In the genomic region with DNA sequence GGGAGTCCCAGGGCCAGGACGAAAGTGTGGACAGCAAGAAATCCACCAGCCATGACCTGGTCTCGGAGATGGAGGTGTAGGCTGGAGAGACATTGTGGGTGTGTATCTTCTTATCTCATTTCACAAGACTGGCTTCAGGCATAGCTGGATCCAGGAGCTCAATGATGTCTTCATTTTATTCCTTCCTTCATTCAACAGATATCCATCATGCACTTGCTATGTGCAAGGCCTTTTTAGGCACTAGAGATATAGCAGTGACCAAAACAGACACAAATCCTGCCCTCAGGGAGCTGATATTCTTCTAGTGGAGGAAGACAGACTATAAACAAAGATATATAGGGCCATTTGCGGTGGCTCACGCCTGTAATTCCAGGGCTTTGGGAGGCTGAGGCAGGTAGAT, we compare ENCODE assay signal across 1 cellular context.
A peak's percentile ranks its signal among the peaks of the same experiment; 100 is the strongest.
TF ChIP-seq lines count a peak whose summit lies in the region.

No MANE protein-coding gene starts in this region.

TF ChIP-seq in HepG2, 621 proteins besides CTCF, POLR2A, EP300 and RAD21:
- TF ChIP-seq ZNF329 (CRISPR knock-in tag; IDR thresholded peaks at IDR 0.05; ENCODE audit: low read depth) (peak; percentile 98), ERF (CRISPR knock-in tag; IDR thresholded peaks at IDR 0.05) (no peak), STAT5B (CRISPR knock-in tag; IDR thresholded peaks at IDR 0.05) (no peak), FOSL1 (CRISPR knock-in tag; IDR thresholded peaks at IDR 0.05; ENCODE audit: borderline replicate concordance) (no peak), DR1 (CRISPR knock-in tag; IDR thresholded peaks at IDR 0.05) (no peak), CBFB (CRISPR knock-in tag; IDR thresholded peaks at IDR 0.05) (no peak)
- TF ChIP-seq, protein P1, sequence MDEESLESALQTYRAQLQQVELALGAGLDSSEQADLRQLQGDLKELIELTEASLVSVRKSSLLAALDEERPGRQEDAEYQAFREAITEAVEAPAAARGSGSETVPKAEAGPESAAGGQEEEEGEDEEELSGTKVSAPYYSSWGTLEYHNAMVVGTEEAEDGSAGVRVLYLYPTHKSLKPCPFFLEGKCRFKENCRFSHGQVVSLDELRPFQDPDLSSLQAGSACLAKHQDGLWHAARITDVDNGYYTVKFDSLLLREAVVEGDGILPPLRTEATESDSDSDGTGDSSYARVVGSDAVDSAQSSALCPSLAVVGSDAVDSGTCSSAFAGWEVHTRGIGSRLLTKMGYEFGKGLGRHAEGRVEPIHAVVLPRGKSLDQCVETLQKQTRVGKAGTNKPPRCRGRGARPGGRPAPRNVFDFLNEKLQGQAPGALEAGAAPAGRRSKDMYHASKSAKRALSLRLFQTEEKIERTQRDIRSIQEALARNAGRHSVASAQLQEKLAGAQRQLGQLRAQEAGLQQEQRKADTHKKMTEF (CRISPR knock-in tag; IDR thresholded peaks at IDR 0.05) = no peak
- TF ChIP-seq, protein P2, sequence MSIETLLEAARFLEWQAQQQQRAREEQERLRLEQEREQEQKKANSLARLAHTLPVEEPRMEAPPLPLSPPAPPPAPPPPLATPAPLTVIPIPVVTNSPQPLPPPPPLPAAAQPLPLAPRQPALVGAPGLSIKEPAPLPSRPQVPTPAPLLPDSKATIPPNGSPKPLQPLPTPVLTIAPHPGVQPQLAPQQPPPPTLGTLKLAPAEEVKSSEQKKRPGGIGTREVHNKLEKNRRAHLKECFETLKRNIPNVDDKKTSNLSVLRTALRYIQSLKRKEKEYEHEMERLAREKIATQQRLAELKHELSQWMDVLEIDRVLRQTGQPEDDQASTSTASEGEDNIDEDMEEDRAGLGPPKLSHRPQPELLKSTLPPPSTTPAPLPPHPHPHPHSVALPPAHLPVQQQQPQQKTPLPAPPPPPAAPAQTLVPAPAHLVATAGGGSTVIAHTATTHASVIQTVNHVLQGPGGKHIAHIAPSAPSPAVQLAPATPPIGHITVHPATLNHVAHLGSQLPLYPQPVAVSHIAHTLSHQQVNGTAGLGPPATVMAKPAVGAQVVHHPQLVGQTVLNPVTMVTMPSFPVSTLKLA (IDR thresholded peaks at IDR 0.05) = no peak
- TF ChIP-seq, protein P3, sequence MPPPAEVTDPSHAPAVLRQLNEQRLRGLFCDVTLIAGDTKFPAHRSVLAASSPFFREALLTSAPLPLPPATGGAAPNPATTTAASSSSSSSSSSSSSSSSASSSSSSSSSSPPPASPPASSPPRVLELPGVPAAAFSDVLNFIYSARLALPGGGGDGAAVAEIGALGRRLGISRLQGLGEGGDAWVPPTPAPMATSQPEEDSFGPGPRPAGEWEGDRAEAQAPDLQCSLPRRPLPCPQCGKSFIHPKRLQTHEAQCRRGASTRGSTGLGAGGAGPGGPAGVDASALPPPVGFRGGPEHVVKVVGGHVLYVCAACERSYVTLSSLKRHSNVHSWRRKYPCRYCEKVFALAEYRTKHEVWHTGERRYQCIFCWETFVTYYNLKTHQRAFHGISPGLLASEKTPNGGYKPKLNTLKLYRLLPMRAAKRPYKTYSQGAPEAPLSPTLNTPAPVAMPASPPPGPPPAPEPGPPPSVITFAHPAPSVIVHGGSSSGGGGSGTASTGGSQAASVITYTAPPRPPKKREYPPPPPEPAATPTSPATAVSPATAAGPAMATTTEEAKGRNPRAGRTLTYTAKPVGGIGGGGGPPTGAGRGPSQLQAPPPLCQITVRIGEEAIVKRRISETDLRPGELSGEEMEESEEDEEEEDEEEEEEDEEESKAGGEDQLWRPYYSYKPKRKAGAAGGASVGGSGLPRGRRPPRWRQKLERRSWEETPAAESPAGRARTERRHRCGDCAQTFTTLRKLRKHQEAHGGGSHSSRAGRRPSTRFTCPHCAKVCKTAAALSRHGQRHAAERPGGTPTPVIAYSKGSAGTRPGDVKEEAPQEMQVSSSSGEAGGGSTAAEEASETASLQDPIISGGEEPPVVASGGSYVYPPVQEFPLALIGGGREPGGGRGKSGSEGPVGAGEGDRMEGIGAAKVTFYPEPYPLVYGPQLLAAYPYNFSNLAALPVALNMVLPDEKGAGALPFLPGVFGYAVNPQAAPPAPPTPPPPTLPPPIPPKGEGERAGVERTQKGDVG (CRISPR knock-in tag; IDR thresholded peaks at IDR 0.05; ENCODE audit: borderline replicate concordance) = no peak
TF ChIP-seq in HepG2: peak in this region for 1.
